In genomic region chr2:95049088-95049955, GRCh38 we compare ENCODE assay signal across 1 cellular context.
TF ChIP-seq lines count a peak whose summit lies in the region.

No MANE protein-coding gene starts in this region.

TF ChIP-seq in HepG2, 621 proteins besides CTCF, POLR2A, EP300 and RAD21:
- no peak for TF ChIP-seq ZNF644 (CRISPR knock-in tag; IDR thresholded peaks at IDR 0.05; ENCODE audit: low read depth)
- no peak for TF ChIP-seq ZNF572 (CRISPR knock-in tag; IDR thresholded peaks at IDR 0.05)
- TF ChIP-seq HNRNPH1 (optimal IDR thresholded peaks at IDR 0.05; ENCODE audit: low read depth, low read length) = no peak
- no peak for TF ChIP-seq ZNF580 (CRISPR knock-in tag; IDR thresholded peaks at IDR 0.05; ENCODE audit: borderline replicate concordance, low read depth)
- no peak for TF ChIP-seq JDP2 (CRISPR knock-in tag; IDR thresholded peaks at IDR 0.05; ENCODE audit: borderline replicate concordance)
- no peak for TF ChIP-seq ZNF557 (CRISPR knock-in tag; IDR thresholded peaks at IDR 0.05)
- no peak for TF ChIP-seq PRMT3 (CRISPR knock-in tag; IDR thresholded peaks at IDR 0.05; ENCODE audit: borderline replicate concordance, low read depth)
- TF ChIP-seq ZSCAN12 (CRISPR knock-in tag; IDR thresholded peaks at IDR 0.05) = no peak
